Comparison of ENCODE assay signal across 20 cellular contexts in the genomic region with DNA sequence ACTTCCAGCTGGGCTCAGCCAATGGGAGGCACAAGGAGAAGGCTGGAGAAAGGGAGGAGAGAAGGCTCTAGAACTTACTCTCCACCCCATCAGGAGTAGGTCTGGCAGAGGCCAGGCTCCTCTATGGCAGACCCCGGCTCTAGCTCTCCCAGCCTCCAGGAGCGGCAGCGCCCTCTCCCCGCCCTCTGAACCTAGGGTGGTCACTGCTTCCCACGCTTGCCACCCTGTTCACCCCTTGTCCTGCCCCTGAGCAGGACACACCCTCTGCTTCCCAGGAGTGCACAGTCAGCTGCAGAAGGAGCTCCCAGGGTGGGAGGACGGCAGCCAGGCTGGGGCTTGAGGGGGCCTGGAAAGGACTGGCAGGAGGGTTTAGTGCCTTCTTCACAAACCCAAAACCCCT. TPM values are rescaled to one million over a fixed set of nuclear protein-coding genes. Genes with fewer than 3 reads are reported as not detected.
DNase-seq lines count a peak whose midpoint lies in the region; ATAC-seq, FAIRE-seq and TF ChIP-seq lines count a peak whose summit lies in the region.
"Had no signal": no experiment of that assay in that cellular context is flagged by ENCODE, and none has a peak within 500 bp of the region (broad histone marks: within the 10 kb centered on the region; RNA-seq: fewer than 3 reads in every experiment).

No MANE protein-coding gene starts in this region.

- H3K4me3 ChIP-seq in BLaER1 (no peak overlapping the region), Karpas-422 (ENCODE audit: low read length) (no peak overlapping the region), kidney (ENCODE audit: low read length in 2 of 2) (no peak overlapping the region), sigmoid colon (no peak overlapping the region), mammary epithelial cell (replicated peaks in 1 of 3; ENCODE audit: insufficient read depth in 1 of 3, low read depth in 2 of 3, low read length in 3 of 3) (no peak overlapping the region)
- H3K4me3 ChIP-seq: GM23338 had no signal

- H3K27ac Mint-ChIP-seq in activated T-helper 17 cell treated with anti-CD3 and anti-CD28 coated beads, Interleukin-2, amount 50 U/mL, for 72 hours: no peak overlapping the region
- H3K27ac Mint-ChIP-seq: CD4-positive, alpha-beta T cell; GM23338 had no signal

- H3K9ac ChIP-seq in BLaER1: no peak overlapping the region
- H3K9ac ChIP-seq in Karpas-422 (ENCODE audit: low read length): peak overlapping the region; percentile 21; the same call in 1 of the 2 replicates
- H3K9ac ChIP-seq in kidney (ENCODE audit: low read length in 2 of 2): no peak overlapping the region
- no peak overlapping the region for H3K9ac ChIP-seq in mammary epithelial cell (ENCODE audit: insufficient read depth, low read length)

- TF ChIP-seq CTCF in kidney (IDR thresholded peaks at IDR 0.05; ENCODE audit: borderline replicate concordance, extremely low read depth, insufficient read depth): no peak
- no peak for TF ChIP-seq CTCF in sigmoid colon (IDR thresholded peaks at IDR 0.05)
- no peak for TF ChIP-seq CTCF in mammary epithelial cell (conservative IDR thresholded peaks at IDR 0.05 in 1 of 2, IDR thresholded peaks at IDR 0.05 in 1 of 2; ENCODE audit: extremely low read depth in 1 of 2, insufficient read depth in 1 of 2, low read depth in 1 of 2, low read length in 2 of 2)

- CTCF ChIA-PET in mammary epithelial cell (lab: Charles Lee; ENCODE audit: low non-redundant PET): no interaction called here

- no peaks in the 10 kb centered on the region for H3K27me3 ChIP-seq in BLaER1
- no peaks in the 10 kb centered on the region for H3K27me3 ChIP-seq in Karpas-422 (ENCODE audit: low read length)
- peaks cover 0 to 47% (median 0%) of the 10 kb centered on the region in 3 donors for H3K27me3 ChIP-seq in sigmoid colon
- H3K27me3 ChIP-seq in mammary epithelial cell (ENCODE audit: insufficient read depth, low read length): no peaks in the 10 kb centered on the region

- FAIRE-seq in kidney (lab: Jason Lieb, UNC): no peak
- FAIRE-seq: D721Med, GM12892, GM18507 had no signal

- H3K4me2 ChIP-seq in BLaER1 (peak overlapping the region; percentile 85), Karpas-422 (ENCODE audit: low read depth, low read length, poor library complexity, severe bottlenecking) (peak overlapping the region; percentile 64), mammary epithelial cell (ENCODE audit: insufficient read depth, low read depth, low read length) (no peak overlapping the region)
- H3K4me2 ChIP-seq: GM23338 had no signal

- H2AFZ ChIP-seq in Karpas-422 (ENCODE audit: low read length): no peak overlapping the region
- no peak overlapping the region for H2AFZ ChIP-seq in mammary epithelial cell (ENCODE audit: low read depth, low read length)
- H2AFZ ChIP-seq: GM23338 had no signal

- no TSS peak for BruUV-seq in mammary epithelial cell (replicated peaks; lab: Mats Ljungman, UMichigan)

- intact Hi-C loops in kidney (cut with DNase I) (no loop called here), sigmoid colon (cut with DNase I) (no loop called here), mammary epithelial cell (cut with micrococcal nuclease) (no loop called here)

- no peaks in the 10 kb centered on the region for H3K36me3 Mint-ChIP-seq in activated T-helper 17 cell treated with anti-CD3 and anti-CD28 coated beads, Interleukin-2, amount 50 U/mL, for 72 hours (ENCODE audit: low read depth)

- ATAC-seq in activated T-helper 17 cell treated with anti-CD3 and anti-CD28 coated beads, Interleukin-2, amount 50 U/mL, for 72 hours (replicated peaks): no peak
- no peak for ATAC-seq in HG03045 (IDR thresholded peaks at IDR 0.05; ENCODE audit: unreplicated experiment)
- ATAC-seq: GM23338 had no signal

- H3K79me2 ChIP-seq in Karpas-422 (ENCODE audit: low read length) (no peaks in the 10 kb centered on the region), mammary epithelial cell (ENCODE audit: insufficient read depth, low read length) (no peaks in the 10 kb centered on the region)

- H3K27me3 Mint-ChIP-seq in activated T-helper 17 cell treated with anti-CD3 and anti-CD28 coated beads, Interleukin-2, amount 50 U/mL, for 72 hours: peaks cover 11% of the 10 kb centered on the region

- H3K36me3 ChIP-seq in BLaER1: no peaks in the 10 kb centered on the region
- H3K36me3 ChIP-seq in Karpas-422 (ENCODE audit: insufficient read depth, low read length): peaks cover 8% of the 10 kb centered on the region; the same call in 1 of the 2 replicates
- H3K36me3 ChIP-seq in kidney (ENCODE audit: control insufficient read depth in 1 of 2, insufficient read depth in 2 of 2, low read length in 2 of 2): no peaks in the 10 kb centered on the region
- no peaks in the 10 kb centered on the region for H3K36me3 ChIP-seq in sigmoid colon
- H3K36me3 ChIP-seq in mammary epithelial cell (ENCODE audit: insufficient read depth, low read length): no peaks in the 10 kb centered on the region

- H3K9me2 ChIP-seq in Karpas-422 (replicated peaks; ENCODE audit: insufficient read depth, low read length): no peaks in the 10 kb centered on the region

- H3K4me3 Mint-ChIP-seq in activated T-helper 17 cell treated with anti-CD3 and anti-CD28 coated beads, Interleukin-2, amount 50 U/mL, for 72 hours: no peak overlapping the region
- H3K4me3 Mint-ChIP-seq: CD4-positive, alpha-beta T cell; GM23338 had no signal

- in situ Hi-C loops in mammary epithelial cell (cut with MboI; ENCODE audit: low sequenced_read_pairs in 2 of 2): no loop called here

- peak overlapping the region; percentile 1; the same call in 1 of the 2 replicates for H3K27ac ChIP-seq in BLaER1
- no peak overlapping the region for H3K27ac ChIP-seq in Karpas-422 (ENCODE audit: low read length)
- no peak overlapping the region for H3K27ac ChIP-seq in kidney (ENCODE audit: low read depth in 2 of 2, low read length in 2 of 2)
- no peak overlapping the region for H3K27ac ChIP-seq in sigmoid colon
- H3K27ac ChIP-seq in mammary epithelial cell (ENCODE audit: insufficient read depth, low read depth, low read length): no peak overlapping the region
- H3K27ac ChIP-seq: C4-2B, HL-60 had no signal

- H3K9me3 ChIP-seq in BLaER1 (peaks cover 19% of the 10 kb centered on the region), Karpas-422 (ENCODE audit: low read length) (peaks cover 21% of the 10 kb centered on the region), kidney (ENCODE audit: control insufficient read depth in 1 of 2, low read length in 2 of 2) (peaks cover 0 to 4% of the 10 kb centered on the region in 2 donors), sigmoid colon (peaks cover 0 to 2% (median 0%) of the 10 kb centered on the region in 4 donors), mammary epithelial cell (replicated peaks; ENCODE audit: insufficient read depth, low read length) (peaks cover 11% of the 10 kb centered on the region)
- H3K9me3 ChIP-seq: Caco-2 had no signal

- 87 to 90% methylated on average over 6 of the region's 6 CpGs for WGBS in sigmoid colon, 2 donors
- 85% methylated on average over 2 of the region's 6 CpGs for WGBS in mammary epithelial cell (ENCODE audit: low coverage, missing lambda C conversion rate)

- no peak for TF ChIP-seq EP300 in sigmoid colon (IDR thresholded peaks at IDR 0.05)

- TF ChIP-seq POLR2A in sigmoid colon (IDR thresholded peaks at IDR 0.05): no peak

- H4K20me1 ChIP-seq in BLaER1 (no peaks in the 10 kb centered on the region), Karpas-422 (ENCODE audit: insufficient read depth, low read depth, low read length) (no peaks in the 10 kb centered on the region), mammary epithelial cell (ENCODE audit: insufficient read depth, low read length) (no peaks in the 10 kb centered on the region)

- H3K9me3 Mint-ChIP-seq in activated T-helper 17 cell treated with anti-CD3 and anti-CD28 coated beads, Interleukin-2, amount 50 U/mL, for 72 hours: peaks cover 3% of the 10 kb centered on the region

- DNase-seq in Karpas-422 (no peak), kidney (peak; percentile 18), sigmoid colon (peak; percentile 45), C1 segment of cervical spinal cord (lab: John Stamatoyannopoulos, UW) (no peak), mammary epithelial cell (no peak)
- DNase-seq: 8988T; Caco-2; CD4-positive, alpha-beta T cell; DMS79; GDM1; H7 had no signal

- dilution Hi-C loops in mammary epithelial cell (cut with HindIII; ENCODE audit: low sequenced_read_pairs): no loop called here

- H3K4me1 Mint-ChIP-seq in activated T-helper 17 cell treated with anti-CD3 and anti-CD28 coated beads, Interleukin-2, amount 50 U/mL, for 72 hours: no peaks in the 10 kb centered on the region

- H3K4me1 ChIP-seq in BLaER1 (peaks cover 59% of the 10 kb centered on the region), Karpas-422 (ENCODE audit: low read length) (peaks cover 24% of the 10 kb centered on the region), kidney (ENCODE audit: control insufficient read depth in 1 of 2, insufficient read depth in 1 of 2, low read depth in 1 of 2, low read length in 2 of 2) (no peaks in the 10 kb centered on the region), sigmoid colon (no peaks in the 10 kb centered on the region), mammary epithelial cell (ENCODE audit: insufficient read depth, low read length) (no peaks in the 10 kb centered on the region)
- H3K4me1 ChIP-seq: Caco-2 had no signal

RNA-seq across cellular contexts. Expression of a gene that starts 53.0 kb away (rescaled TPM):
- total RNA-seq in Karpas-422 (2014; rRNA removed; shearing (Covaris generic); ENCODE audit: low replicate concordance): 0.40 and 0.48 TPM in 2 replicates
- total RNA-seq in kidney (0.66 TPM), sigmoid colon (1 to 10 TPM; 3.5 to 6.4 (median 4.7) TPM), mammary epithelial cell (under 1 TPM; under 0.01 to 0.14 TPM)
- polyA plus RNA-seq in kidney (ENCODE audit: insufficient read depth, low read depth, low replicate concordance) (0.26 TPM), sigmoid colon (1 to 10 TPM in 1 of 3 donors, under 1 TPM in 1, not detected in 1; under 0.01 to 4.1 TPM), mammary epithelial cell (0.03 TPM)
- total RNA-seq in activated T-helper 17 cell treated with anti-CD3 and anti-CD28 coated beads, Interleukin-2, amount 50 U/mL, for 72 hours: not detected
- not detected for polyA minus RNA-seq in mammary epithelial cell
- total RNA-seq: Caco-2; CD4-positive, alpha-beta T cell had no signal

Comparison
In these comparisons a context has a peak if more than half of its experiments do, and no peak if none do; other contexts are left out.
1. DNase-seq: peak in kidney (single experiment) and sigmoid colon (single experiment); none in Karpas-422 (single experiment), C1 segment of cervical spinal cord (0 of 14) and mammary epithelial cell (single experiment).